ENCODE assay signal across 9 cellular contexts in genomic region chr15:80763235-80763634, GRCh38. TPM values are rescaled to one million over a fixed set of nuclear protein-coding genes. Genes with fewer than 3 reads are reported as not detected.
"Had no signal": no experiment of that assay in that cellular context is flagged by ENCODE, and none has a peak within 500 bp of the region (broad histone marks: within the 10 kb centered on the region; RNA-seq: fewer than 3 reads in every experiment).

No MANE protein-coding gene starts in this region.

RNA-seq across cellular contexts. Expression of gene CEMIP, which starts 15.9 kb away (rescaled TPM):
- total RNA-seq: activated B cell treated with CpG ODN at 0.5 μM for 24 hours; activated CD4-positive, alpha-beta memory T cell treated with anti-CD3 and anti-CD28 coated beads, Interleukin-2, amount 10 ng/mL, durations not matched to agents 7 days and 5 days; activated CD4-positive, alpha-beta T cell treated with anti-CD3 and anti-CD28 coated beads, Interleukin-2, amount 10 ng/mL, durations not matched to agents 24 days and 14 days; activated CD4-positive, alpha-beta T cell treated with anti-CD3 and anti-CD28 coated beads, Interleukin-2, amount 10 ng/mL, durations not matched to agents 7 days and 5 days; activated CD8-positive, alpha-beta memory T cell treated with anti-CD3 and anti-CD28 coated beads for 36 hours; activated CD8-positive, alpha-beta memory T cell treated with anti-CD3 and anti-CD28 coated beads, Interleukin-2, amount 10 ng/mL, durations not matched to agents 7 days and 5 days; activated CD8-positive, alpha-beta T cell treated with anti-CD3 and anti-CD28 coated beads for 36 hours; activated CD8-positive, alpha-beta T cell treated with anti-CD3 and anti-CD28 coated beads, Interleukin-2, amount 10 ng/mL, durations not matched to agents 7 days and 5 days; T-helper 1 cell treated with Interleukin-12 subunit alpha and Interleukin-12 subunit beta and Interleukin-4 antibody, amounts not matched to agents 30 ng/mL and 1 ng/mL, for 36 hours had no signal
